In the genomic region with DNA sequence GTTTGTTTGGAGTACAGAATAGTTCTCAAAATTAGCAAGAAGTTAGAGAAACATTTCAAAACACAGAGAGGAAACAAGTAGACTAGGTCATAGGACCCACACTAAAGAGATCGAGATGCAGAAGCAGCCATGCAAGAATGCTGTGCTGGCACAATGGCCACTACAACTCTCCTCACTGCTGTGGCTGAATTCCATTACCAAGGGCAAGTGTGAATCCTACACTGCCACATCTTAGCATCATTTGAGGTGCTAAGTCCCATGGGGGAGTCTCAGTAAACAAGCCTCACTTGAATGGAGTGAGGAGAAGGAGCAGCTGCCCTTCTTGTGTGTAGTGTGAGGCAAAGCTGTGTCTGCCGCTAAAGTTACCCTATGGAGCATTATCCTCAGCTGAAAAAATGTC, we compare ENCODE assay signal across 18 cellular contexts. TPM values are rescaled to one million over a fixed set of nuclear protein-coding genes. Genes with fewer than 3 reads are reported as not detected.
"Had no signal": no experiment of that assay in that cellular context is flagged by ENCODE, and none has a peak within 500 bp of the region (broad histone marks: within the 10 kb centered on the region; RNA-seq: fewer than 3 reads in every experiment).

No MANE protein-coding gene starts in this region.

- H3K4me3 ChIP-seq: body of pancreas, lung, sigmoid colon had no signal

- H3K9me3 Mint-ChIP-seq: activated B cell treated with CpG ODN at 0.5 μM for 24 hours; activated CD4-positive, alpha-beta T cell treated with anti-CD3 and anti-CD28 coated beads, Interleukin-2, amount 10 ng/mL, durations not matched to agents 7 days and 5 days had no signal

- H3K4me3 Mint-ChIP-seq: activated B cell treated with CpG ODN at 0.5 μM for 24 hours; activated CD4-positive, alpha-beta T cell treated with anti-CD3 and anti-CD28 coated beads, Interleukin-2, amount 10 ng/mL, durations not matched to agents 7 days and 5 days; activated naive CD4-positive, alpha-beta T cell treated with anti-CD3 and anti-CD28 coated beads, Interleukin-2, amount 50 U/mL, for 24 hours; natural killer cell treated with Interleukin-12 subunit alpha and Interleukin-12 subunit beta and Interleukin-15 and Interleukin-18, amount 100 ng/mL, for 72 hours had no signal

- H3K36me3 Mint-ChIP-seq: activated naive CD4-positive, alpha-beta T cell treated with anti-CD3 and anti-CD28 coated beads, Interleukin-2, amount 50 U/mL, for 24 hours; natural killer cell treated with Interleukin-12 subunit alpha and Interleukin-12 subunit beta and Interleukin-15 and Interleukin-18, amount 100 ng/mL, for 72 hours had no signal

- H3K36me3 ChIP-seq: sigmoid colon had no signal

- H3K27me3 ChIP-seq: body of pancreas, sigmoid colon had no signal

- H3K27ac Mint-ChIP-seq: activated B cell treated with CpG ODN at 0.5 μM for 24 hours; activated CD4-positive, alpha-beta T cell treated with anti-CD3 and anti-CD28 coated beads, Interleukin-2, amount 10 ng/mL, durations not matched to agents 7 days and 5 days; activated naive CD4-positive, alpha-beta T cell treated with anti-CD3 and anti-CD28 coated beads, Interleukin-2, amount 50 U/mL, for 24 hours; natural killer cell treated with Interleukin-12 subunit alpha and Interleukin-12 subunit beta and Interleukin-15 and Interleukin-18, amount 100 ng/mL, for 72 hours had no signal

- H3K27ac ChIP-seq: body of pancreas, epithelial cell of prostate, sigmoid colon had no signal

- H3K27me3 Mint-ChIP-seq: activated B cell treated with CpG ODN at 0.5 μM for 24 hours; activated CD4-positive, alpha-beta T cell treated with anti-CD3 and anti-CD28 coated beads, Interleukin-2, amount 10 ng/mL, durations not matched to agents 7 days and 5 days; activated naive CD4-positive, alpha-beta T cell treated with anti-CD3 and anti-CD28 coated beads, Interleukin-2, amount 50 U/mL, for 24 hours; natural killer cell treated with Interleukin-12 subunit alpha and Interleukin-12 subunit beta and Interleukin-15 and Interleukin-18, amount 100 ng/mL, for 72 hours had no signal

- ATAC-seq: body of pancreas; natural killer cell treated with Interleukin-12 subunit alpha and Interleukin-12 subunit beta and Interleukin-15 and Interleukin-18, amount 100 ng/mL, for 72 hours had no signal

- H3K4me1 Mint-ChIP-seq: activated B cell treated with CpG ODN at 0.5 μM for 24 hours; activated CD4-positive, alpha-beta T cell treated with anti-CD3 and anti-CD28 coated beads, Interleukin-2, amount 10 ng/mL, durations not matched to agents 7 days and 5 days; activated naive CD4-positive, alpha-beta T cell treated with anti-CD3 and anti-CD28 coated beads, Interleukin-2, amount 50 U/mL, for 24 hours had no signal

- DNase-seq: activated B cell treated with CpG ODN at 0.5 μM for 24 hours; activated CD4-positive, alpha-beta T cell treated with anti-CD3 and anti-CD28 coated beads, Interleukin-2, amount 10 ng/mL, durations not matched to agents 7 days and 5 days; activated T-cell treated with anti-CD3 and anti-CD28 coated beads, Interleukin-2, amount 50 U/mL, for 1 hour; amniotic stem cell; body of pancreas; central memory CD4-positive, alpha-beta T cell; cortex of kidney; effector CD8-positive, alpha-beta T cell; hippocampal formation; sigmoid colon; stimulated activated CD4-positive, alpha-beta T cell treated with anti-CD3 and anti-CD28 coated beads, Interleukin-2, amount 100 ng/mL, for 24 hours; stimulated activated naive CD4-positive, alpha-beta T cell; trophoblast cell had no signal

- H3K9me3 ChIP-seq: body of pancreas, sigmoid colon had no signal

- H3K4me1 ChIP-seq: body of pancreas, sigmoid colon had no signal

RNA-seq across cellular contexts. Expression of a gene that starts 56.7 kb away (rescaled TPM):
- total RNA-seq: activated CD4-positive, alpha-beta T cell treated with anti-CD3 and anti-CD28 coated beads, Interleukin-2, amount 10 ng/mL, durations not matched to agents 7 days and 5 days; activated CD8-positive, alpha-beta memory T cell treated with anti-CD3 and anti-CD28 coated beads for 36 hours; natural killer cell treated with Interleukin-12 subunit alpha and Interleukin-12 subunit beta and Interleukin-15 and Interleukin-18, amount 100 ng/mL, for 72 hours had no signal
